20 cellular contexts compared by ENCODE assay signal in genomic region chr1:43267818-43268425, GRCh38. TPM values are rescaled to one million over a fixed set of nuclear protein-coding genes. Genes with fewer than 3 reads are reported as not detected.
DNase-seq lines count a peak whose midpoint lies in the region; ATAC-seq, FAIRE-seq and TF ChIP-seq lines count a peak whose summit lies in the region.
"Had no signal": no experiment of that assay in that cellular context is flagged by ENCODE, and none has a peak within 500 bp of the region (broad histone marks: within the 10 kb centered on the region; RNA-seq: fewer than 3 reads in every experiment).

No MANE protein-coding gene starts in this region.

- DNase-seq in cardiac muscle cell (ENCODE audit: low read depth in 1 of 2, low spot score in 1 of 2) (no peak), right atrium auricular region (ENCODE audit: low spot score) (no peak), left lobe of liver (ENCODE audit: low spot score) (peak; percentile 44), small intestine (no peak), ureter (ENCODE audit: low spot score) (peak; percentile 18), NCI-H1105 (lab: John Stamatoyannopoulos, UW) (no peak), RCC 7860 (ENCODE audit: low spot score) (no peak)
- DNase-seq: NCI-H1092 treated with DMSO at 0.1 percent for 48 hours, NCI-H1694 treated with DMSO at 0.1 percent for 48 hours, SHP77 had no signal

- H3K4me1 ChIP-seq in cardiac muscle cell (ENCODE audit: low read depth) (peaks cover 10% of the 10 kb centered on the region), right atrium auricular region (peaks cover 0 to 9% of the 10 kb centered on the region in 2 donors), small intestine (ENCODE audit: control insufficient read depth in 2 of 2, insufficient read depth in 1 of 2, low read depth in 1 of 2, low read length in 1 of 2) (peaks cover 4% of the 10 kb centered on the region in 2 donors)

- TF ChIP-seq CTCF in cardiac muscle cell (IDR thresholded peaks at IDR 0.05; ENCODE audit: low read depth, low read length) (no peak), right atrium auricular region (IDR thresholded peaks at IDR 0.05) (no peak)

- H3K27me3 ChIP-seq in cardiac muscle cell (no peaks in the 10 kb centered on the region), right atrium auricular region (no peaks in the 10 kb centered on the region), small intestine (ENCODE audit: control insufficient read depth in 2 of 2, insufficient read depth in 2 of 2, low read length in 2 of 2) (no peaks in the 10 kb centered on the region)

- peak; percentile 11 for ATAC-seq in left lobe of liver
- no peak for ATAC-seq in GM19395 (IDR thresholded peaks at IDR 0.05; ENCODE audit: unreplicated experiment)
- ATAC-seq: K562 had no signal

- H3K4me3 ChIP-seq in cardiac muscle cell (no peak overlapping the region), right atrium auricular region (no peak overlapping the region), small intestine (ENCODE audit: low read depth in 1 of 2, low read length in 2 of 2) (no peak overlapping the region)
- H3K4me3 ChIP-seq: GM23248, K562, PC-9 had no signal

- H3K27ac ChIP-seq in cardiac muscle cell (peak overlapping the region; percentile 35), right atrium auricular region (no peak overlapping the region), small intestine (ENCODE audit: low read depth in 1 of 2, low read length in 1 of 2) (peak overlapping the region; percentile 25 to 84)
- H3K27ac ChIP-seq: C4-2B, GM23248, PC-9 had no signal

- no peaks in the 10 kb centered on the region for H3K36me3 ChIP-seq in cardiac muscle cell
- no peaks in the 10 kb centered on the region for H3K36me3 ChIP-seq in right atrium auricular region
- H3K36me3 ChIP-seq in small intestine (ENCODE audit: control insufficient read depth in 2 of 2, insufficient read depth in 2 of 2, low read length in 2 of 2) = no peaks in the 10 kb centered on the region

- no peak for FAIRE-seq in small intestine (lab: Jason Lieb, UNC)
- FAIRE-seq in RCC 7860 (lab: Jason Lieb, UNC) = no peak
- FAIRE-seq: GM12891, GM19239, K562 had no signal

- WGBS in small intestine, 3 donors = 68 to 82% (median 70%) methylated on average over 3 of the region's 3 CpGs

- H3K9me3 ChIP-seq in cardiac muscle cell (ENCODE audit: low read depth) (no peaks in the 10 kb centered on the region), right atrium auricular region (no peaks in the 10 kb centered on the region), small intestine (ENCODE audit: control insufficient read depth, low read depth) (no peaks in the 10 kb centered on the region)

RNA-seq across cellular contexts. Expression of gene TMEM125, which starts 1.9 kb away (rescaled TPM):
- 2.0 and 2.3 TPM in 2 replicates for total RNA-seq in cardiac muscle cell
- polyA plus RNA-seq in cardiac muscle cell = 2.0 and 2.7 TPM in 2 replicates
- total RNA-seq in right atrium auricular region = 1 to 10 TPM in 1 of 2 donors, under 1 TPM in 1; 0.70 to 2.1 TPM
- total RNA-seq in left lobe of liver = 0.45 TPM
- 10 to 100 TPM; 38.3 to 94.3 (median 81.0) TPM for polyA plus RNA-seq in small intestine
- total RNA-seq in ureter = 12.1 TPM
- total RNA-seq: A172, GM23248, HT1080, K562 had no signal
- polyA plus RNA-seq: GM23248 had no signal

RNA-seq across cellular contexts. Expression of gene C1orf210, which starts 17.5 kb away (rescaled TPM):
- total RNA-seq in cardiac muscle cell (0.12 TPM in 1 of 2 replicates, not detected in the other), right atrium auricular region (not detected), left lobe of liver (2.6 TPM), ureter (12.0 TPM)
- polyA plus RNA-seq in cardiac muscle cell (not detected in 2 replicates), small intestine (10 to 100 TPM; 24.7 to 67.8 (median 44.0) TPM)
- total RNA-seq: A172, GM23248, HT1080, K562 had no signal
- polyA plus RNA-seq: GM23248 had no signal

RNA-seq across cellular contexts. Expression of gene TIE1, which starts 32.9 kb away (rescaled TPM):
- total RNA-seq in cardiac muscle cell (2.2 and 5.0 TPM in 2 replicates), right atrium auricular region (10 to 100 TPM; 23.6 to 51.7 TPM), left lobe of liver (8.5 TPM), ureter (21.4 TPM)
- polyA plus RNA-seq in cardiac muscle cell (4.3 TPM in 1 of 2 replicates, not detected in the other), small intestine (10 to 100 TPM in 1 of 3 donors, under 1 TPM in 2; 0.45 to 27.3 (median 0.81) TPM)
- total RNA-seq: GM23248, MCF 10A, PC-9 had no signal

Comparison
In these comparisons a context has a peak if more than half of its experiments do, and no peak if none do; other contexts are left out.
1. H3K27ac ChIP-seq: peak in cardiac muscle cell (single experiment) and small intestine (2 of 2); none in right atrium auricular region (0 of 2).
2. DNase-seq: peak in left lobe of liver (single experiment) and ureter (single experiment); none in cardiac muscle cell (0 of 2), right atrium auricular region (single experiment), small intestine (single experiment), NCI-H1105 (single experiment) and RCC 7860 (single experiment).